ENCODE assay signal across 11 cellular contexts in genomic region chr4:184896868-184897715, GRCh38.
DNase-seq lines count a peak whose midpoint lies in the region; ATAC-seq, FAIRE-seq and TF ChIP-seq lines count a peak whose summit lies in the region.
"Had no signal": no experiment of that assay in that cellular context is flagged by ENCODE, and none has a peak within 500 bp of the region (broad histone marks: within the 10 kb centered on the region; RNA-seq: fewer than 3 reads in every experiment).

No MANE protein-coding gene starts in this region.

- DNase-seq in AML-193 (lab: John Stamatoyannopoulos, UW) (peak; percentile 20 to 32), fibroblast of the conjunctiva (ENCODE audit: low read depth) (peak; percentile 4), NCI-H2029 treated with DMSO at 0.1 percent for 48 hours (lab: John Stamatoyannopoulos, UW) (no peak), H54 (ENCODE audit: insufficient read length, low spot score) (no peak), Kasumi-1 (lab: John Stamatoyannopoulos, UW) (no peak), OCI-M2 (lab: John Stamatoyannopoulos, UW; ENCODE audit: unreplicated experiment) (no peak)
- DNase-seq: activated CD8-positive, alpha-beta memory T cell treated with anti-CD3 and anti-CD28 coated beads, Interleukin-2, amount 50 U/mL, for 48 hours had no signal

- ATAC-seq in GM19397 (IDR thresholded peaks at IDR 0.05; ENCODE audit: unreplicated experiment) (peak; percentile 68), HG03196 (IDR thresholded peaks at IDR 0.05; ENCODE audit: unreplicated experiment) (peak; percentile 52)
- ATAC-seq: HCT116 had no signal

- TF ChIP-seq POLR2A in H54 (IDR thresholded peaks at IDR 0.05; ENCODE audit: low read depth, low read length): no peak

- no peak for FAIRE-seq in H54 (lab: Jason Lieb, UNC)
- FAIRE-seq: endothelial cell of umbilical vein had no signal

Comparison
In these comparisons a context has a peak if more than half of its experiments do, and no peak if none do; other contexts are left out.
1. DNase-seq: peak in AML-193 (2 of 2) and fibroblast of the conjunctiva (single experiment); none in NCI-H2029 treated with DMSO at 0.1 percent for 48 hours (single experiment), H54 (single experiment), Kasumi-1 (0 of 2) and OCI-M2 (single experiment).